In the genomic region with DNA sequence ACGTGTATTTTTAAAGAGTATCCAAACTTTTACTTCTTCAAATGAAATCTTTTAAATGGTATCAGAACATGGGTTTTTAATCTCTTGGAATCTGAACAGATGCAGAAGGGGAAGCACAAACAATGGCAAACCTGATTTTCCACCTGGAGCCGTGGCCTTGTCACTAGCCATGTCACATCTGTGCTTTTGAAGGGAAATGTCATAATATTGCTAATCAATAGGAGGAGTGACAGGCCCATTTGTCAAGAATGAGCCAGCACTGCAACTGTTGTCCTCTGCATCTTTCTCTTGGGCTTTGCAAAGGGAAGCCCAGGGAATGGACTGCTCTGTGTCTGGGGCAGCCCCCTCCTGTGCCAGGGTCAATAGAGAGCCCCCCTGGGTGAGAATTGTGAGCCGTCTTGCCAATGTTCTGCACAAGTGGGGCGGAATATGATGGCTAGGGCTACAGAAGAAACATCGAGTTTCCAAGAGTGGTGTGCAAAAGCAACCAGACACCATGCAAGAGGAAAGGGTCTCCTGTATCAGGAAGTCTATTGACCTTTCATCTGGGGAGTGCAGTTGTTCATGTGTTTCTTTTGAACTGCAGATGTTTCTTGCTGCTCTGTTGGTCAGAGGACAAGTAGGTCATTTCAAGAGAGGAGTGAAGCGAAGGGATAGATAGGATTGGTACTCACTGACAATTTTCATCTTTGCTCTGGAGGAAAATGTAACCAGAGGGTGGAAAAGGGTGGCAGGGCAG, we compare ENCODE assay signal across 22 cellular contexts.
DNase-seq lines count a peak whose midpoint lies in the region; ATAC-seq and TF ChIP-seq lines count a peak whose summit lies in the region.
"Had no signal": no experiment of that assay in that cellular context is flagged by ENCODE, and none has a peak within 500 bp of the region (broad histone marks: within the 10 kb centered on the region; RNA-seq: fewer than 3 reads in every experiment).

No MANE protein-coding gene starts in this region.

- H3K4me1 Mint-ChIP-seq in nephron, result peaks cover 47% of the 10 kb centered on the region
- H3K4me1 Mint-ChIP-seq: CD4-positive, CD25-positive, alpha-beta regulatory T cell had no signal

- H3K27ac Mint-ChIP-seq in nephron, result peak overlapping the region; percentile 56 to 95 (median 93)
- H3K27ac Mint-ChIP-seq: CD4-positive, CD25-positive, alpha-beta regulatory T cell; CD8-positive, alpha-beta T cell; HFFc6 had no signal

- H3K4me3 Mint-ChIP-seq in nephron, result no peak overlapping the region
- H3K4me3 Mint-ChIP-seq: CD4-positive, CD25-positive, alpha-beta regulatory T cell; CD8-positive, alpha-beta T cell; HFFc6 had no signal

- H3K9me3 Mint-ChIP-seq in nephron, result no peaks in the 10 kb centered on the region
- H3K9me3 Mint-ChIP-seq: CD4-positive, CD25-positive, alpha-beta regulatory T cell; CD8-positive, alpha-beta T cell had no signal

- ATAC-seq in GM21825 (IDR thresholded peaks at IDR 0.05; ENCODE audit: unreplicated experiment), result no peak
- ATAC-seq: A549; CD8-positive, alpha-beta T cell had no signal

- no peak for TF ChIP-seq POLR2A in esophagus muscularis mucosa (IDR thresholded peaks at IDR 0.05; ENCODE audit: low read depth)

- 87% methylated on average over 6 of the region's 6 CpGs for WGBS in esophagus muscularis mucosa

- H3K36me3 Mint-ChIP-seq in nephron (ENCODE audit: low read depth), result no peaks in the 10 kb centered on the region
- H3K36me3 Mint-ChIP-seq: CD4-positive, CD25-positive, alpha-beta regulatory T cell; CD8-positive, alpha-beta T cell had no signal

- H3K36me3 ChIP-seq in BLaER1 treated with 17β-estradiol and CSF1 and Interleukin-3, amounts not matched to agents 10 nM and 100 nM, result no peaks in the 10 kb centered on the region
- H3K36me3 ChIP-seq in esophagus muscularis mucosa, result no peaks in the 10 kb centered on the region
- H3K36me3 ChIP-seq: BE2C, HAP-1 had no signal

- H3K4me1 ChIP-seq in BLaER1 treated with 17β-estradiol and CSF1 and Interleukin-3, amounts not matched to agents 10 nM and 100 nM, result peaks cover 0 to 21% (median 13%) of the 10 kb centered on the region in 10 experiments; a peak in 16 of 20 replicates
- peaks cover 0 to 10% (median 6%) of the 10 kb centered on the region in 4 donors for H3K4me1 ChIP-seq in esophagus muscularis mucosa
- H3K4me1 ChIP-seq: A549, BE2C, Caco-2 had no signal

- TF ChIP-seq CTCF in esophagus muscularis mucosa (IDR thresholded peaks at IDR 0.05) (no peak), nephron (IDR thresholded peaks at IDR 0.05; ENCODE audit: unreplicated experiment in 3 of 3) (no peak)

- no peaks in the 10 kb centered on the region for H3K27me3 ChIP-seq in BLaER1 treated with 17β-estradiol and CSF1 and Interleukin-3, amounts not matched to agents 10 nM and 100 nM
- no peaks in the 10 kb centered on the region for H3K27me3 ChIP-seq in esophagus muscularis mucosa

- no peaks in the 10 kb centered on the region for H4K20me1 ChIP-seq in BLaER1 treated with 17β-estradiol and CSF1 and Interleukin-3, amounts not matched to agents 10 nM and 100 nM

- H3K4me3 ChIP-seq in BLaER1 treated with 17β-estradiol and CSF1 and Interleukin-3, amounts not matched to agents 10 nM and 100 nM, result no peak overlapping the region
- no peak overlapping the region for H3K4me3 ChIP-seq in esophagus muscularis mucosa
- H3K4me3 ChIP-seq: A549, HAP-1 had no signal

- TF ChIP-seq EP300 in esophagus muscularis mucosa (IDR thresholded peaks at IDR 0.05), result no peak

- H3K9ac ChIP-seq in BLaER1 treated with 17β-estradiol and CSF1 and Interleukin-3, amounts not matched to agents 10 nM and 100 nM, result no peak overlapping the region

- peak overlapping the region in 9 of 11 experiments; percentile 38 to 83 (median 63); a peak in 18 of 22 replicates for H3K4me2 ChIP-seq in BLaER1 treated with 17β-estradiol and CSF1 and Interleukin-3, amounts not matched to agents 10 nM and 100 nM
- H3K4me2 ChIP-seq: A549 had no signal

- peak; percentile 55 for DNase-seq in esophagus muscularis mucosa (ENCODE audit: extremely low spot score)
- peak; percentile 25 for DNase-seq in retina
- no peak for DNase-seq in cerebellum (ENCODE audit: low spot score)
- no peak for DNase-seq in globus pallidus (ENCODE audit: low spot score)
- DNase-seq in inferior parietal cortex (ENCODE audit: extremely low spot score), result no peak
- DNase-seq: 8988T; ACHN; AML-193; BE2C; Caco-2; CD4-positive, CD25-positive, alpha-beta regulatory T cell; CD8-positive, alpha-beta T cell; DMS153; DND-41; GOT3; HFFc6 had no signal

- no peak overlapping the region for H3K27ac ChIP-seq in BLaER1 treated with 17β-estradiol and CSF1 and Interleukin-3, amounts not matched to agents 10 nM and 100 nM
- H3K27ac ChIP-seq in esophagus muscularis mucosa (replicated peaks in 1 of 4), result no peak overlapping the region
- H3K27ac ChIP-seq: A549, C4-2B had no signal

- H3K9me3 ChIP-seq in BLaER1 treated with 17β-estradiol and CSF1 and Interleukin-3, amounts not matched to agents 10 nM and 100 nM (replicated peaks in 1 of 11), result no peaks in the 10 kb centered on the region
- H3K9me3 ChIP-seq in esophagus muscularis mucosa, result no peaks in the 10 kb centered on the region
- H3K9me3 ChIP-seq: A549, BE2C, Caco-2, HAP-1 had no signal

- intact Hi-C loops in esophagus muscularis mucosa (cut with DNase I), result no loop called here

- H3K27me3 Mint-ChIP-seq in nephron (ENCODE audit: low read depth), result no peaks in the 10 kb centered on the region
- H3K27me3 Mint-ChIP-seq: CD4-positive, CD25-positive, alpha-beta regulatory T cell had no signal

Comparison
In these comparisons a context has a peak if more than half of its experiments do, and no peak if none do; other contexts are left out.
1. DNase-seq: peak in esophagus muscularis mucosa (single experiment) and retina (single experiment); none in cerebellum (single experiment), globus pallidus (single experiment) and inferior parietal cortex (single experiment).